ENCODE assay signal across 9 cellular contexts in the genomic region with DNA sequence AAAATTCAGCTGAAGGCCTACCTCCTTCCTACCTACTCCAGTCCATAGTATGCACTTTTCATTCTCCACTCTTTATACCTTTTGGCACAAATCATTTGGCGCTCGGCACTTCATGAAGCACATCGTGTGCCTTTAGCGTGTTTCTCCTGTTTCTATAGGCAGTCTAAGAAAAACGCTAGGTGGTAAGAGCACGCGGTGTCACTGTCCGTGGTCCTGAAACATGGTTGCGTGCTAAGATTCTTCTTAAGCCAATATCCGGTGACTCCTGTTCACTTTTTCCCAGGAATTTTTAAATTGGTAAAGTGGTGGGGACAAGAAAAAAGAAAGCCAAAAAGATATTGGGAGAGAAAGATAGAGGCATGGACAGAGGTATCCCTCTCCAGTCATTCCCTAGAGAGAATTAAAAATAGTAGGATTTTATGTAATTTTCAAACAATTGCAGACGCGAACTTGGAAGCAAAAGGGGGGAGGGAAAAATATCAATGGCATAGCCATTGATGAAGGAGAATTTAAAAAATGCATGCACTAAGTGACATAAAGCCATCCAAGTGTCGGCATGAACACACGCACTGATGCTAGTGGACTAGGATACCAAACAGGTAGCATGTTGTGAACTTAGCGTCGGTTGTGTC. TPM values are rescaled to one million over a fixed set of nuclear protein-coding genes. Genes with fewer than 3 reads are reported as not detected.
A peak's percentile ranks its signal among the peaks of the same experiment; 100 is the strongest.
DNase-seq lines count a peak whose midpoint lies in the region; ATAC-seq and TF ChIP-seq lines count a peak whose summit lies in the region.
"Had no signal": no experiment of that assay in that cellular context is flagged by ENCODE, and none has a peak within 500 bp of the region (broad histone marks: within the 10 kb centered on the region; RNA-seq: fewer than 3 reads in every experiment).

No MANE protein-coding gene starts in this region.

- intact Hi-C loops in thyroid gland (cut with DNase I): no loop called here

- no peaks in the 10 kb centered on the region for H3K9me3 ChIP-seq in iPS DF 6.9 (ENCODE audit: control insufficient read depth, insufficient read depth, low read length)
- H3K9me3 ChIP-seq in thyroid gland: no peaks in the 10 kb centered on the region

- H3K27ac ChIP-seq in iPS DF 6.9 (ENCODE audit: low read length) (no peak overlapping the region), thyroid gland (no peak overlapping the region)

- H3K27me3 ChIP-seq in iPS DF 6.9 (ENCODE audit: control insufficient read depth, insufficient read depth, low read length) (peaks cover 1% of the 10 kb centered on the region; the same call in 1 of the 2 replicates), thyroid gland (no peaks in the 10 kb centered on the region)

- no CpG with 5 or more reads among the region's 16 CpGs for WGBS in iPS DF 6.9 (ENCODE audit: insufficient coverage, insufficient read length)
- WGBS in thyroid gland, 2 donors: 22 to 25% methylated on average over 16 of the region's 16 CpGs

- POLR2A ChIA-PET in activated CD4-positive, alpha-beta T cell treated with anti-CD3 and anti-CD28 coated beads, Interleukin-2, amount 10 ng/mL, durations not matched to agents 7 days and 5 days (lab: Charles Lee): no interaction called here
- POLR2A ChIA-PET in WTC11 (lab: Charles Lee): no interaction called here

- H3K27me3 Mint-ChIP-seq in activated CD4-positive, alpha-beta T cell treated with anti-CD3 and anti-CD28 coated beads, Interleukin-2, amount 10 ng/mL, durations not matched to agents 7 days and 5 days: peaks cover 9% of the 10 kb centered on the region
- H3K27me3 Mint-ChIP-seq in WTC11 (ENCODE audit: low read depth): peaks cover 10% of the 10 kb centered on the region

- no peak overlapping the region for H3K27ac Mint-ChIP-seq in activated CD4-positive, alpha-beta T cell treated with anti-CD3 and anti-CD28 coated beads, Interleukin-2, amount 10 ng/mL, durations not matched to agents 7 days and 5 days
- no peak overlapping the region for H3K27ac Mint-ChIP-seq in WTC11

- CTCF ChIA-PET in activated CD4-positive, alpha-beta T cell treated with anti-CD3 and anti-CD28 coated beads, Interleukin-2, amount 10 ng/mL, durations not matched to agents 7 days and 5 days (lab: Charles Lee): no interaction called here
- CTCF ChIA-PET in WTC11 (lab: Charles Lee): interaction anchor here (0.9 to 1.6 kb wide), 2 partner anchors 19 to 344 kb away, joined by 3 to 6 read pairs; no protein-coding TSS in a partner anchor

- no peaks in the 10 kb centered on the region for H3K36me3 Mint-ChIP-seq in activated CD4-positive, alpha-beta T cell treated with anti-CD3 and anti-CD28 coated beads, Interleukin-2, amount 10 ng/mL, durations not matched to agents 7 days and 5 days (ENCODE audit: low read depth)
- H3K36me3 Mint-ChIP-seq in WTC11: no peaks in the 10 kb centered on the region

- peaks cover 5% of the 10 kb centered on the region for H3K4me1 Mint-ChIP-seq in activated CD4-positive, alpha-beta T cell treated with anti-CD3 and anti-CD28 coated beads, Interleukin-2, amount 10 ng/mL, durations not matched to agents 7 days and 5 days
- H3K4me1 Mint-ChIP-seq in WTC11: peaks cover 44% of the 10 kb centered on the region

- ATAC-seq in WTC11 (no peak), HG02763 (IDR thresholded peaks at IDR 0.05; ENCODE audit: unreplicated experiment) (no peak), HG02870 (IDR thresholded peaks at IDR 0.05; ENCODE audit: unreplicated experiment) (no peak)

- peak; percentile 24 for DNase-seq in activated CD4-positive, alpha-beta T cell treated with anti-CD3 and anti-CD28 coated beads, Interleukin-2, amount 10 ng/mL, durations not matched to agents 7 days and 5 days
- DNase-seq in activated CD4-positive, alpha-beta T cell treated with anti-CD3 and anti-CD28 coated beads for 4 hours: no peak
- DNase-seq in WTC11 (ENCODE audit: low spot score): peak; percentile 79
- peak; percentile 81 for DNase-seq in iPS DF 6.9 (ENCODE audit: low read depth, low spot score)
- peak; percentile 17 to 35 for DNase-seq in thyroid gland
- DNase-seq in amniotic stem cell (lab: John Stamatoyannopoulos, UW): no peak
- DNase-seq: effector CD8-positive, alpha-beta T cell had no signal

- no peak for TF ChIP-seq POLR2A in thyroid gland (IDR thresholded peaks at IDR 0.05)

- no peak overlapping the region for H3K4me3 Mint-ChIP-seq in activated CD4-positive, alpha-beta T cell treated with anti-CD3 and anti-CD28 coated beads, Interleukin-2, amount 10 ng/mL, durations not matched to agents 7 days and 5 days
- H3K4me3 Mint-ChIP-seq in WTC11: peak overlapping the region; percentile 81

- H3K4me3 ChIP-seq in iPS DF 6.9 (ENCODE audit: low read length): no peak overlapping the region
- no peak overlapping the region for H3K4me3 ChIP-seq in thyroid gland (replicated peaks in 1 of 3)

- H3K4me1 ChIP-seq in iPS DF 6.9 (ENCODE audit: control insufficient read depth, insufficient read depth, low read length) (peaks cover 1% of the 10 kb centered on the region; the same call in 1 of the 2 replicates), thyroid gland (no peaks in the 10 kb centered on the region)

- TF ChIP-seq CTCF in WTC11 (IDR thresholded peaks at IDR 0.05) (no peak), thyroid gland (IDR thresholded peaks at IDR 0.05) (no peak)

- peaks cover 7% of the 10 kb centered on the region for H3K9me3 Mint-ChIP-seq in activated CD4-positive, alpha-beta T cell treated with anti-CD3 and anti-CD28 coated beads, Interleukin-2, amount 10 ng/mL, durations not matched to agents 7 days and 5 days
- H3K9me3 Mint-ChIP-seq in WTC11: no peaks in the 10 kb centered on the region

- H3K36me3 ChIP-seq in iPS DF 6.9 (ENCODE audit: control insufficient read depth, insufficient read depth, low read length) (no peaks in the 10 kb centered on the region), thyroid gland (no peaks in the 10 kb centered on the region)

TF ChIP-seq in WTC11, 78 proteins besides CTCF, POLR2A, EP300 and RAD21 (continues in another document):
- TF ChIP-seq NFATC4 (CRISPR knock-in tag; IDR thresholded peaks at IDR 0.05): no peak
- peak; percentile 94 for TF ChIP-seq SMAD3 (CRISPR knock-in tag; IDR thresholded peaks at IDR 0.05; ENCODE audit: borderline replicate concordance)
- no peak for TF ChIP-seq RORB (CRISPR knock-in tag; IDR thresholded peaks at IDR 0.05)
- TF ChIP-seq, protein P1, sequence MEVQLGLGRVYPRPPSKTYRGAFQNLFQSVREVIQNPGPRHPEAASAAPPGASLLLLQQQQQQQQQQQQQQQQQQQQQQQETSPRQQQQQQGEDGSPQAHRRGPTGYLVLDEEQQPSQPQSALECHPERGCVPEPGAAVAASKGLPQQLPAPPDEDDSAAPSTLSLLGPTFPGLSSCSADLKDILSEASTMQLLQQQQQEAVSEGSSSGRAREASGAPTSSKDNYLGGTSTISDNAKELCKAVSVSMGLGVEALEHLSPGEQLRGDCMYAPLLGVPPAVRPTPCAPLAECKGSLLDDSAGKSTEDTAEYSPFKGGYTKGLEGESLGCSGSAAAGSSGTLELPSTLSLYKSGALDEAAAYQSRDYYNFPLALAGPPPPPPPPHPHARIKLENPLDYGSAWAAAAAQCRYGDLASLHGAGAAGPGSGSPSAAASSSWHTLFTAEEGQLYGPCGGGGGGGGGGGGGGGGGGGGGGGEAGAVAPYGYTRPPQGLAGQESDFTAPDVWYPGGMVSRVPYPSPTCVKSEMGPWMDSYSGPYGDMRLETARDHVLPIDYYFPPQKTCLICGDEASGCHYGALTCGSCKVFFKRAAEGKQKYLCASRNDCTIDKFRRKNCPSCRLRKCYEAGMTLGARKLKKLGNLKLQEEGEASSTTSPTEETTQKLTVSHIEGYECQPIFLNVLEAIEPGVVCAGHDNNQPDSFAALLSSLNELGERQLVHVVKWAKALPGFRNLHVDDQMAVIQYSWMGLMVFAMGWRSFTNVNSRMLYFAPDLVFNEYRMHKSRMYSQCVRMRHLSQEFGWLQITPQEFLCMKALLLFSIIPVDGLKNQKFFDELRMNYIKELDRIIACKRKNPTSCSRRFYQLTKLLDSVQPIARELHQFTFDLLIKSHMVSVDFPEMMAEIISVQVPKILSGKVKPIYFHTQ (CRISPR knock-in tag; IDR thresholded peaks at IDR 0.05): no peak
- TF ChIP-seq, protein P2, sequence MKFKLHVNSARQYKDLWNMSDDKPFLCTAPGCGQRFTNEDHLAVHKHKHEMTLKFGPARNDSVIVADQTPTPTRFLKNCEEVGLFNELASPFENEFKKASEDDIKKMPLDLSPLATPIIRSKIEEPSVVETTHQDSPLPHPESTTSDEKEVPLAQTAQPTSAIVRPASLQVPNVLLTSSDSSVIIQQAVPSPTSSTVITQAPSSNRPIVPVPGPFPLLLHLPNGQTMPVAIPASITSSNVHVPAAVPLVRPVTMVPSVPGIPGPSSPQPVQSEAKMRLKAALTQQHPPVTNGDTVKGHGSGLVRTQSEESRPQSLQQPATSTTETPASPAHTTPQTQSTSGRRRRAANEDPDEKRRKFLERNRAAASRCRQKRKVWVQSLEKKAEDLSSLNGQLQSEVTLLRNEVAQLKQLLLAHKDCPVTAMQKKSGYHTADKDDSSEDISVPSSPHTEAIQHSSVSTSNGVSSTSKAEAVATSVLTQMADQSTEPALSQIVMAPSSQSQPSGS (CRISPR knock-in tag; IDR thresholded peaks at IDR 0.05; ENCODE audit: borderline replicate concordance, low read depth): no peak
- no peak for TF ChIP-seq ZNF416 (CRISPR knock-in tag; IDR thresholded peaks at IDR 0.05)
- TF ChIP-seq GABPB1 (CRISPR knock-in tag; IDR thresholded peaks at IDR 0.05): peak; percentile 52; the same call in 1 of the 2 replicates
- TF ChIP-seq NFYB (CRISPR knock-in tag; conservative IDR thresholded peaks at IDR 0.05; ENCODE audit: low read depth): no peak
- no peak for TF ChIP-seq IRF1 (CRISPR knock-in tag; IDR thresholded peaks at IDR 0.05)
- TF ChIP-seq E2F4 (CRISPR knock-in tag; IDR thresholded peaks at IDR 0.05; ENCODE audit: borderline replicate concordance, low read depth): no peak

RNA-seq across cellular contexts. Expression of gene CTNNA2, which starts 1.4 kb away (rescaled TPM):
- total RNA-seq in activated CD4-positive, alpha-beta T cell treated with anti-CD3 and anti-CD28 coated beads, Interleukin-2, amount 10 ng/mL, durations not matched to agents 7 days and 5 days: not detected
- 3.8 to 6.7 TPM (median 5.7 TPM) in 3 replicates for total RNA-seq in WTC11 (2021)
- total RNA-seq in thyroid gland: under 1 TPM in 3 of 4 donors, not detected in 1; 0.13 to 0.44 (median 0.22) TPM

Comparison
In these comparisons a context has a peak if more than half of its experiments do, and no peak if none do; other contexts are left out.
1. DNase-seq: peak in activated CD4-positive, alpha-beta T cell treated with anti-CD3 and anti-CD28 coated beads, Interleukin-2, amount 10 ng/mL, durations not matched to agents 7 days and 5 days (single experiment), WTC11 (single experiment), iPS DF 6.9 (single experiment) and thyroid gland (2 of 2); none in activated CD4-positive, alpha-beta T cell treated with anti-CD3 and anti-CD28 coated beads for 4 hours (0 of 2) and amniotic stem cell (single experiment).